Comparison of ENCODE assay signal across 12 cellular contexts in genomic region chr7:111025013-111025412, GRCh38.
DNase-seq lines count a peak whose midpoint lies in the region; ATAC-seq and TF ChIP-seq lines count a peak whose summit lies in the region.
"Had no signal": no experiment of that assay in that cellular context is flagged by ENCODE, and none has a peak within 500 bp of the region (broad histone marks: within the 10 kb centered on the region; RNA-seq: fewer than 3 reads in every experiment).

No MANE protein-coding gene starts in this region.

- TF ChIP-seq CTCF in vagina (IDR thresholded peaks at IDR 0.05) (no peak), mammary epithelial cell (conservative IDR thresholded peaks at IDR 0.05 in 1 of 2, IDR thresholded peaks at IDR 0.05 in 1 of 2; ENCODE audit: extremely low read depth in 1 of 2, insufficient read depth in 1 of 2, low read depth in 1 of 2, low read length in 2 of 2) (no peak)

- H3K9me3 ChIP-seq in vagina (no peaks in the 10 kb centered on the region), mammary epithelial cell (replicated peaks; ENCODE audit: insufficient read depth, low read length) (no peaks in the 10 kb centered on the region)

- no peak overlapping the region for H3K4me2 ChIP-seq in mammary epithelial cell (ENCODE audit: insufficient read depth, low read depth, low read length)

- ATAC-seq in HG03457 (IDR thresholded peaks at IDR 0.05; ENCODE audit: unreplicated experiment) = peak; percentile 50
- ATAC-seq: K562, right cardiac atrium had no signal

- H3K79me2 ChIP-seq in mammary epithelial cell (ENCODE audit: insufficient read depth, low read length) = no peaks in the 10 kb centered on the region

- H3K27ac ChIP-seq in vagina = no peak overlapping the region
- no peak overlapping the region for H3K27ac ChIP-seq in mammary epithelial cell (ENCODE audit: insufficient read depth, low read depth, low read length)

- no peaks in the 10 kb centered on the region for H3K27me3 Mint-ChIP-seq in activated naive CD4-positive, alpha-beta T cell treated with anti-CD3 and anti-CD28 coated beads for 36 hours (ENCODE audit: low read depth)
- no peaks in the 10 kb centered on the region for H3K27me3 Mint-ChIP-seq in stimulated activated naive CD8-positive, alpha-beta T cell treated with anti-CD3 and anti-CD28 coated beads, Interleukin-15, Interleukin-2, amounts not matched to agents 100 ng/mL and 50 ng/mL, for 24 hours

- peaks cover 11% of the 10 kb centered on the region for H3K9me3 Mint-ChIP-seq in activated naive CD4-positive, alpha-beta T cell treated with anti-CD3 and anti-CD28 coated beads for 36 hours
- H3K9me3 Mint-ChIP-seq in stimulated activated naive CD8-positive, alpha-beta T cell treated with anti-CD3 and anti-CD28 coated beads, Interleukin-15, Interleukin-2, amounts not matched to agents 100 ng/mL and 50 ng/mL, for 24 hours = peaks cover 11% of the 10 kb centered on the region

- H3K4me1 ChIP-seq in vagina = no peaks in the 10 kb centered on the region
- H3K4me1 ChIP-seq in mammary epithelial cell (ENCODE audit: insufficient read depth, low read length) = no peaks in the 10 kb centered on the region

- no peaks in the 10 kb centered on the region for H3K27me3 ChIP-seq in vagina
- H3K27me3 ChIP-seq in mammary epithelial cell (ENCODE audit: insufficient read depth, low read length) = no peaks in the 10 kb centered on the region

- no peaks in the 10 kb centered on the region for H4K20me1 ChIP-seq in mammary epithelial cell (ENCODE audit: insufficient read depth, low read length)

- no peak for TF ChIP-seq POLR2A in vagina (IDR thresholded peaks at IDR 0.05)

- dilution Hi-C loops in mammary epithelial cell (cut with HindIII; ENCODE audit: low sequenced_read_pairs) = no loop called here

- H3K9ac ChIP-seq in mammary epithelial cell (ENCODE audit: insufficient read depth, low read length) = no peak overlapping the region

- 100% methylated on average over 1 of the region's 1 CpG for WGBS in mammary epithelial cell (ENCODE audit: low coverage, missing lambda C conversion rate)

- no TSS peak for BruUV-seq in mammary epithelial cell (replicated peaks; lab: Mats Ljungman, UMichigan)

- no peak overlapping the region for H3K4me3 Mint-ChIP-seq in activated naive CD4-positive, alpha-beta T cell treated with anti-CD3 and anti-CD28 coated beads for 36 hours
- H3K4me3 Mint-ChIP-seq in stimulated activated naive CD8-positive, alpha-beta T cell treated with anti-CD3 and anti-CD28 coated beads, Interleukin-15, Interleukin-2, amounts not matched to agents 100 ng/mL and 50 ng/mL, for 24 hours = peak overlapping the region; percentile 63

- peak in 2 of 3 donors; percentile 21 to 32 for DNase-seq in stimulated activated CD4-positive, alpha-beta T cell treated with anti-CD3 and anti-CD28 coated beads, Interleukin-12 subunit alpha, Interleukin-12 subunit beta, amount 100 ng/mL, for 48 hours (ENCODE audit: low read depth in 2 of 3, low spot score in 1 of 3)
- no peak for DNase-seq in stimulated activated CD4-positive, alpha-beta T cell treated with anti-CD3 and anti-CD28 coated beads, Interleukin-12 subunit alpha, Interleukin-12 subunit beta, amount 100 ng/mL, for 4 hours
- peak; percentile 67 for DNase-seq in activated naive CD4-positive, alpha-beta T cell treated with anti-CD3 and anti-CD28 coated beads for 36 hours
- no peak for DNase-seq in vagina (ENCODE audit: extremely low spot score in 2 of 2)
- DNase-seq in superior temporal gyrus (ENCODE audit: extremely low spot score) = no peak
- no peak for DNase-seq in mammary epithelial cell
- DNase-seq: EL, NCI-H2081 treated with DMSO at 0.1 percent for 48 hours, right cardiac atrium had no signal

- H2AFZ ChIP-seq in mammary epithelial cell (ENCODE audit: low read depth, low read length) = no peak overlapping the region

- peaks cover 82% of the 10 kb centered on the region for H3K4me1 Mint-ChIP-seq in activated naive CD4-positive, alpha-beta T cell treated with anti-CD3 and anti-CD28 coated beads for 36 hours (ENCODE audit: low read depth)
- H3K4me1 Mint-ChIP-seq in stimulated activated naive CD8-positive, alpha-beta T cell treated with anti-CD3 and anti-CD28 coated beads, Interleukin-15, Interleukin-2, amounts not matched to agents 100 ng/mL and 50 ng/mL, for 24 hours (ENCODE audit: low read depth) = peaks cover 95% of the 10 kb centered on the region

- H3K36me3 Mint-ChIP-seq in activated naive CD4-positive, alpha-beta T cell treated with anti-CD3 and anti-CD28 coated beads for 36 hours (ENCODE audit: low read depth) = peaks cover 12% of the 10 kb centered on the region
- peaks cover 17% of the 10 kb centered on the region for H3K36me3 Mint-ChIP-seq in stimulated activated naive CD8-positive, alpha-beta T cell treated with anti-CD3 and anti-CD28 coated beads, Interleukin-15, Interleukin-2, amounts not matched to agents 100 ng/mL and 50 ng/mL, for 24 hours (ENCODE audit: low read depth)

- no peak overlapping the region for H3K27ac Mint-ChIP-seq in activated naive CD4-positive, alpha-beta T cell treated with anti-CD3 and anti-CD28 coated beads for 36 hours
- H3K27ac Mint-ChIP-seq in stimulated activated naive CD8-positive, alpha-beta T cell treated with anti-CD3 and anti-CD28 coated beads, Interleukin-15, Interleukin-2, amounts not matched to agents 100 ng/mL and 50 ng/mL, for 24 hours = peak overlapping the region; percentile 87

- no peak overlapping the region for H3K4me3 ChIP-seq in vagina
- no peak overlapping the region for H3K4me3 ChIP-seq in mammary epithelial cell (replicated peaks in 1 of 3; ENCODE audit: insufficient read depth in 1 of 3, low read depth in 2 of 3, low read length in 3 of 3)
- H3K4me3 ChIP-seq: K562 had no signal

- no peaks in the 10 kb centered on the region for H3K36me3 ChIP-seq in vagina
- H3K36me3 ChIP-seq in mammary epithelial cell (ENCODE audit: insufficient read depth, low read length) = no peaks in the 10 kb centered on the region

- intact Hi-C loops in activated naive CD4-positive, alpha-beta T cell treated with anti-CD3 and anti-CD28 coated beads for 36 hours (cut with micrococcal nuclease) = loop anchor here (1.0 to 5.0 kb wide), 5 partner anchors 12 to 207 kb away; partner anchors contain the start of gene LRRN3
- intact Hi-C loops in vagina (cut with DNase I) (no loop called here), mammary epithelial cell (cut with micrococcal nuclease) (no loop called here)

- CTCF ChIA-PET in activated naive CD4-positive, alpha-beta T cell treated with anti-CD3 and anti-CD28 coated beads for 36 hours (lab: Charles Lee) = no interaction called here
- CTCF ChIA-PET in mammary epithelial cell (lab: Charles Lee; ENCODE audit: low non-redundant PET) = no interaction called here

- in situ Hi-C loops in mammary epithelial cell (cut with MboI; ENCODE audit: low sequenced_read_pairs in 2 of 2) = no loop called here

Comparison
In these comparisons a context has a peak if more than half of its experiments do, and no peak if none do; other contexts are left out.
1. DNase-seq: peak in stimulated activated CD4-positive, alpha-beta T cell treated with anti-CD3 and anti-CD28 coated beads, Interleukin-12 subunit alpha, Interleukin-12 subunit beta, amount 100 ng/mL, for 48 hours (2 of 3) and activated naive CD4-positive, alpha-beta T cell treated with anti-CD3 and anti-CD28 coated beads for 36 hours (single experiment); none in stimulated activated CD4-positive, alpha-beta T cell treated with anti-CD3 and anti-CD28 coated beads, Interleukin-12 subunit alpha, Interleukin-12 subunit beta, amount 100 ng/mL, for 4 hours (single experiment), vagina (0 of 2), superior temporal gyrus (single experiment) and mammary epithelial cell (single experiment).